11 cellular contexts compared by ENCODE assay signal in genomic region chr13:44238011-44238421, GRCh38.
DNase-seq lines count a peak whose midpoint lies in the region; ATAC-seq, FAIRE-seq and TF ChIP-seq lines count a peak whose summit lies in the region.
"Had no signal": no experiment of that assay in that cellular context is flagged by ENCODE, and none has a peak within 500 bp of the region (broad histone marks: within the 10 kb centered on the region; RNA-seq: fewer than 3 reads in every experiment).

No MANE protein-coding gene starts in this region.

- FAIRE-seq in astrocyte (lab: Jason Lieb, UNC) = no peak

- H3K79me2 ChIP-seq in GM23248 (ENCODE audit: insufficient read depth) (no peaks in the 10 kb centered on the region), astrocyte (ENCODE audit: insufficient read depth, low read length) (no peaks in the 10 kb centered on the region)

- H3K27me3 Mint-ChIP-seq in astrocyte (ENCODE audit: low read depth, unreplicated experiment) = no peaks in the 10 kb centered on the region

- H3K9me2 ChIP-seq in GM23248 (ENCODE audit: insufficient read depth) = no peaks in the 10 kb centered on the region

- H3K27ac Mint-ChIP-seq in astrocyte (ENCODE audit: unreplicated experiment) = no peak overlapping the region
- H3K27ac Mint-ChIP-seq: activated T-helper 1 cell treated with anti-CD3 and anti-CD28 coated beads, Interleukin-12 subunit alpha, Interleukin-12 subunit beta, Interleukin-2, Interleukin-4 antibody, amounts not matched to agents 30 ng/mL and 10 ng/mL and 1 ng/mL, durations not matched to agents 14 hours and 24 hours and 36 hours had no signal

- DNase-seq in GM23248 = peak; percentile 85
- DNase-seq in astrocyte (ENCODE audit: low read depth) = peak; percentile 36
- no peak for DNase-seq in left ventricle myocardium superior
- DNase-seq in stomach = no peak
- DNase-seq in DMS79 treated with DMSO at 0.1 percent for 48 hours (lab: John Stamatoyannopoulos, UW) = no peak
- no peak for DNase-seq in NCI-H1092 treated with DMSO at 0.1 percent for 48 hours (lab: John Stamatoyannopoulos, UW)
- DNase-seq: naive B cell, NCI-H526 treated with DMSO at 0.1 percent for 48 hours had no signal

- no peaks in the 10 kb centered on the region for H3K27me3 ChIP-seq in GM23248 (replicated peaks; ENCODE audit: insufficient read depth)
- H3K27me3 ChIP-seq in astrocyte (ENCODE audit: insufficient read depth, low read length) = no peaks in the 10 kb centered on the region
- no peaks in the 10 kb centered on the region for H3K27me3 ChIP-seq in stomach

- H3K4me3 Mint-ChIP-seq in astrocyte (ENCODE audit: unreplicated experiment) = no peak overlapping the region
- H3K4me3 Mint-ChIP-seq: naive B cell had no signal

- TF ChIP-seq CTCF in astrocyte (IDR thresholded peaks at IDR 0.05; ENCODE audit: insufficient read depth, low read depth, low read length) = no peak
- TF ChIP-seq CTCF in stomach (IDR thresholded peaks at IDR 0.05) = no peak

- H3K4me1 ChIP-seq in GM23248 (ENCODE audit: insufficient read depth) = peaks cover 29% of the 10 kb centered on the region
- peaks cover 22% of the 10 kb centered on the region for H3K4me1 ChIP-seq in astrocyte (ENCODE audit: insufficient read depth, low read length)
- peaks cover 10 to 37% (median 22%) of the 10 kb centered on the region in 4 donors for H3K4me1 ChIP-seq in stomach

- H3K4me2 ChIP-seq in GM23248 (ENCODE audit: unreplicated experiment) (peak overlapping the region; percentile 23), astrocyte (ENCODE audit: low read length) (peak overlapping the region; percentile 32)

- TF ChIP-seq POLR2A in stomach (IDR thresholded peaks at IDR 0.05) = no peak

- peak overlapping the region; percentile 6; the same call in 1 of the 2 replicates for H2AFZ ChIP-seq in GM23248
- H2AFZ ChIP-seq in astrocyte (ENCODE audit: low read depth, low read length) = peak overlapping the region; percentile 3

- H3K36me3 ChIP-seq in GM23248 (ENCODE audit: low read depth) (no peaks in the 10 kb centered on the region), astrocyte (ENCODE audit: insufficient read depth, low read length) (no peaks in the 10 kb centered on the region), stomach (no peaks in the 10 kb centered on the region)

- H4K20me1 ChIP-seq in GM23248 (ENCODE audit: insufficient read depth) (no peaks in the 10 kb centered on the region), astrocyte (ENCODE audit: insufficient read depth, low read length) (no peaks in the 10 kb centered on the region)

- ATAC-seq in left ventricle myocardium superior = peak; percentile 17
- no peak for ATAC-seq in GM18870 (IDR thresholded peaks at IDR 0.05; ENCODE audit: unreplicated experiment)
- ATAC-seq in HG02798 (IDR thresholded peaks at IDR 0.05; ENCODE audit: poor library complexity, unreplicated experiment) = no peak

- intact Hi-C loops in left ventricle myocardium superior (cut with micrococcal nuclease) = loop anchor here (5.0 kb wide), 1 partner anchor 199 kb away; no protein-coding TSS in a partner anchor
- intact Hi-C loops in stomach (cut with DNase I; ENCODE audit: low total_unique reads) = no loop called here

- H3F3A ChIP-seq in GM23248 (ENCODE audit: insufficient read depth) = peaks cover 26% of the 10 kb centered on the region

- H3K9me3 Mint-ChIP-seq in astrocyte (ENCODE audit: unreplicated experiment) = peaks cover 6% of the 10 kb centered on the region
- H3K9me3 Mint-ChIP-seq: activated T-helper 1 cell treated with anti-CD3 and anti-CD28 coated beads, Interleukin-12 subunit alpha, Interleukin-12 subunit beta, Interleukin-2, Interleukin-4 antibody, amounts not matched to agents 30 ng/mL and 10 ng/mL and 1 ng/mL, durations not matched to agents 14 hours and 24 hours and 36 hours; naive B cell had no signal

- TF ChIP-seq EP300 in stomach (IDR thresholded peaks at IDR 0.05) = no peak

- H3K4me3 ChIP-seq in GM23248 (0 out of 2 replicates have a peak overlapping the region, but pooled peaks have one; percentile 3), astrocyte (ENCODE audit: insufficient read depth, low read depth, low read length) (no peak overlapping the region), stomach (no peak overlapping the region)

- H3K9me3 ChIP-seq in GM23248 (ENCODE audit: low read depth) (no peaks in the 10 kb centered on the region), astrocyte (ENCODE audit: insufficient read depth, low read depth, low read length) (no peaks in the 10 kb centered on the region), stomach (no peaks in the 10 kb centered on the region)

- in situ Hi-C loops in GM23248 (cut with MboI) = no loop called here

- peaks cover 10% of the 10 kb centered on the region for H3K4me1 Mint-ChIP-seq in astrocyte (ENCODE audit: low read depth, unreplicated experiment)

- H3K36me3 Mint-ChIP-seq in astrocyte (ENCODE audit: low read depth, unreplicated experiment) = no peaks in the 10 kb centered on the region
- H3K36me3 Mint-ChIP-seq: naive B cell had no signal

- peak overlapping the region; percentile 71 for H3K9ac ChIP-seq in GM23248
- H3K9ac ChIP-seq in astrocyte (ENCODE audit: low read length) = peak overlapping the region; percentile 61

- H3K27ac ChIP-seq in GM23248 = peak overlapping the region; percentile 90
- peak overlapping the region; percentile 56 for H3K27ac ChIP-seq in astrocyte (ENCODE audit: low read depth, low read length)
- peak overlapping the region; percentile 51 to 89 (median 81) for H3K27ac ChIP-seq in stomach

- WGBS in GM23248 (ENCODE audit: low coverage in 1 of 2, low lambda C conversion rate in 2 of 2, missing lambda C conversion rate in 2 of 2), 2 experiments = 8 to 13% methylated on average over 3 of the region's 3 CpGs
- 51 to 86% (median 70%) methylated on average over 3 of the region's 3 CpGs for WGBS in stomach, 5 donors

Comparison
In these comparisons a context has a peak if more than half of its experiments do, and no peak if none do; other contexts are left out.
1. DNase-seq: peak in GM23248 (single experiment) and astrocyte (single experiment); none in left ventricle myocardium superior (single experiment), stomach (single experiment), DMS79 treated with DMSO at 0.1 percent for 48 hours (single experiment) and NCI-H1092 treated with DMSO at 0.1 percent for 48 hours (single experiment).
2. Peak in every context shown above with its lines, with median percentiles within 50 percentile points of each other: H3K27ac ChIP-seq.